Comparison of ENCODE assay signal across 8 cellular contexts in the genomic region with DNA sequence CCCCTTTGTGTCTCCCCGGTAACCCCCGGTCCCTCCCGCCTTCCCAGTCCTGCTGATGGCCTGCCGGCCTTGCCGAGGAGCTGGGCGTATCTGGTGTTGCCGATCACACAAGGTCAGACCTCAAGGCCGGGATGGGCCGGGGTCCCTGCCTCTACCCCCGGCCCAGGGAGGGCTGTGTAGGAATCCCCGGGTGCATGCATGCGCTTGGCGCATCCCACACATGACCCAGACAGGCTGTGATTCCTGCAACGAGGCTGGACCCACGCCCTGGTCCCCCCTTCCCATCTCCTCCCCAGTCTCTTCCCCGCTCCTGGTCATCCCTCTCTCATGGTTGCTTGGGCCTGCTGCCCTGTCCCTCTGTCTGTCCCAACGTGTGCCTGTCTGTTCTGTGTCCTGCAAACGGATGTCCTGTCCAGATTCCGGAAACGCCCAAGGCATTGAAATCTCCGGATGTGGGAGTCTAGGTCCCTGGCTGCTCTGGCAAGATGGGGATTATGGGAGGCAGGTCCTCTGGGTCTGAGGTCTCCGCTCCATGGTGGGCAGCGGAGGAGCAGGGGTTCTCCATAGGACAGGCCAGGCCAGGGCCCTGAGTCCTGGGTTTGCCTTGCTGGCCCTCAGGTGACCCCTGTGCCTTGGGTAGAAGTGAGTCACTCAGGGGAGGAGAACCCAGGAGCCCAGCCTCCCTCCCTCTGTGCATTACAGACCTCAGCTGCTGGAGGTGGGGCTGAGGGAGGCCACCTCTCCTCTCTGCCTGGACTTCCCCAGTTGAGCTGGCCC. TPM values are rescaled to one million over a fixed set of nuclear protein-coding genes. Genes with fewer than 3 reads are reported as not detected.
DNase-seq lines count a peak whose midpoint lies in the region; ATAC-seq and TF ChIP-seq lines count a peak whose summit lies in the region.

No MANE protein-coding gene starts in this region.

- no peak for TF ChIP-seq CTCF in CD8-positive, alpha-beta T cell (IDR thresholded peaks at IDR 0.05)

- H3K27me3 ChIP-seq in CD8-positive, alpha-beta T cell (ENCODE audit: insufficient read depth, low read length): no peaks in the 10 kb centered on the region
- no peaks in the 10 kb centered on the region for H3K27me3 ChIP-seq in rectal smooth muscle tissue (ENCODE audit: control insufficient read depth, insufficient read depth, low read length)

- peaks cover 12% of the 10 kb centered on the region for H3K36me3 Mint-ChIP-seq in CD8-positive, alpha-beta T cell
- peaks cover 5% of the 10 kb centered on the region for H3K36me3 Mint-ChIP-seq in activated naive CD4-positive, alpha-beta T cell treated with anti-CD3 and anti-CD28 coated beads for 36 hours (ENCODE audit: low read depth)

- no peaks in the 10 kb centered on the region for H3K9me3 Mint-ChIP-seq in CD8-positive, alpha-beta T cell
- no peaks in the 10 kb centered on the region for H3K9me3 Mint-ChIP-seq in activated naive CD4-positive, alpha-beta T cell treated with anti-CD3 and anti-CD28 coated beads for 36 hours

- peak in 3 of 7 experiments; percentile 36 to 52 (median 49) for DNase-seq in CD8-positive, alpha-beta T cell
- DNase-seq in M059J (ENCODE audit: low read depth): peak; percentile 86
- DNase-seq in activated naive CD4-positive, alpha-beta T cell treated with anti-CD3 and anti-CD28 coated beads for 36 hours: peak; percentile 78
- DNase-seq in Right ventricle myocardium inferior (ENCODE audit: missing footprints): peak; percentile 73
- DNase-seq in GM19238 (ENCODE audit: insufficient read length, low spot score): no peak
- DNase-seq in middle frontal gyrus (ENCODE audit: extremely low spot score, low spot score): no peak

- H3K27ac Mint-ChIP-seq in CD8-positive, alpha-beta T cell: peak overlapping the region; percentile 90
- H3K27ac Mint-ChIP-seq in activated naive CD4-positive, alpha-beta T cell treated with anti-CD3 and anti-CD28 coated beads for 36 hours: peak overlapping the region; percentile 79

- intact Hi-C loops in CD8-positive, alpha-beta T cell (cut with DNase I, micrococcal nuclease): no loop called here
- intact Hi-C loops in activated naive CD4-positive, alpha-beta T cell treated with anti-CD3 and anti-CD28 coated beads for 36 hours (cut with micrococcal nuclease): no loop called here
- intact Hi-C loops in Right ventricle myocardium inferior (cut with DNase I): no loop called here

- no peaks in the 10 kb centered on the region for H3K27me3 Mint-ChIP-seq in CD8-positive, alpha-beta T cell (ENCODE audit: low read depth)
- H3K27me3 Mint-ChIP-seq in activated naive CD4-positive, alpha-beta T cell treated with anti-CD3 and anti-CD28 coated beads for 36 hours (ENCODE audit: low read depth): no peaks in the 10 kb centered on the region

- H3K36me3 ChIP-seq in CD8-positive, alpha-beta T cell (ENCODE audit: insufficient read depth, low read length): no peaks in the 10 kb centered on the region
- no peaks in the 10 kb centered on the region for H3K36me3 ChIP-seq in rectal smooth muscle tissue (ENCODE audit: control insufficient read depth, insufficient read depth, low read length)

- H3K9me3 ChIP-seq in CD8-positive, alpha-beta T cell (ENCODE audit: low read length): no peaks in the 10 kb centered on the region

- CTCF ChIA-PET in CD8-positive, alpha-beta T cell (lab: Charles Lee): interaction anchor here (0.5 to 2.0 kb wide), 4 partner anchors 24 to 297 kb away, joined by 3 to 7 read pairs (median 4); no protein-coding TSS in a partner anchor
- CTCF ChIA-PET in activated naive CD4-positive, alpha-beta T cell treated with anti-CD3 and anti-CD28 coated beads for 36 hours (lab: Charles Lee): interaction anchor here (0.6 to 1.2 kb wide), 3 partner anchors 43 to 653 kb away, joined by 4 to 7 read pairs (median 4); no protein-coding TSS in a partner anchor

- H3K4me1 Mint-ChIP-seq in CD8-positive, alpha-beta T cell (ENCODE audit: low read depth): peaks cover 52% of the 10 kb centered on the region
- H3K4me1 Mint-ChIP-seq in activated naive CD4-positive, alpha-beta T cell treated with anti-CD3 and anti-CD28 coated beads for 36 hours (ENCODE audit: low read depth): peaks cover 47% of the 10 kb centered on the region

- peak overlapping the region; percentile 78 for H3K4me3 Mint-ChIP-seq in CD8-positive, alpha-beta T cell
- peak overlapping the region; percentile 72 for H3K4me3 Mint-ChIP-seq in activated naive CD4-positive, alpha-beta T cell treated with anti-CD3 and anti-CD28 coated beads for 36 hours

- POLR2A ChIA-PET in CD8-positive, alpha-beta T cell (lab: Charles Lee): interaction anchor here (0.6 kb wide), 1 partner anchor 302 kb away, joined by 3 read pairs; no protein-coding TSS in a partner anchor

- H3K4me1 ChIP-seq in CD8-positive, alpha-beta T cell (ENCODE audit: insufficient read depth, low read length): peaks cover 61% of the 10 kb centered on the region
- H3K4me1 ChIP-seq in rectal smooth muscle tissue (ENCODE audit: control insufficient read depth, insufficient read depth, low read length): peaks cover 13% of the 10 kb centered on the region

- peak overlapping the region; percentile 17 for H3K9ac ChIP-seq in rectal smooth muscle tissue (ENCODE audit: low read length)

- peak overlapping the region; percentile 83 for H3K4me3 ChIP-seq in CD8-positive, alpha-beta T cell (ENCODE audit: low read depth, low read length)
- peak overlapping the region; percentile 79 for H3K4me3 ChIP-seq in rectal smooth muscle tissue (ENCODE audit: low read length)

- ATAC-seq in CD8-positive, alpha-beta T cell: peak; percentile 21
- ATAC-seq in Right ventricle myocardium inferior (peak; percentile 65), HG03196 (IDR thresholded peaks at IDR 0.05; ENCODE audit: unreplicated experiment) (no peak)

- H3K27ac ChIP-seq in CD8-positive, alpha-beta T cell (ENCODE audit: low read depth, low read length): peak overlapping the region; percentile 68
- peak overlapping the region; percentile 75 for H3K27ac ChIP-seq in rectal smooth muscle tissue (ENCODE audit: low read depth, low read length)

RNA-seq across cellular contexts. Expression of gene PKN1, which starts 1.6 kb away (rescaled TPM):
- 100 to 1,000 TPM; 152 to 158 TPM for total RNA-seq in CD8-positive, alpha-beta T cell
- total RNA-seq in M059J (2014; rRNA removed; shearing (Covaris generic)): 28.2 and 51.6 TPM in 2 replicates
- 100 to 1,000 TPM; 159 to 164 TPM for total RNA-seq in activated naive CD4-positive, alpha-beta T cell treated with anti-CD3 and anti-CD28 coated beads for 36 hours
- total RNA-seq in Right ventricle myocardium inferior: 149 TPM

RNA-seq across cellular contexts. Expression of gene DDX39A, which starts 15.6 kb away (rescaled TPM):
- total RNA-seq in CD8-positive, alpha-beta T cell: 100 to 1,000 TPM; 342 to 372 TPM
- 56.1 and 65.3 TPM in 2 replicates for total RNA-seq in M059J (2014; rRNA removed; shearing (Covaris generic))
- total RNA-seq in activated naive CD4-positive, alpha-beta T cell treated with anti-CD3 and anti-CD28 coated beads for 36 hours: 100 to 1,000 TPM; 219 to 227 TPM
- 32.2 TPM for total RNA-seq in Right ventricle myocardium inferior

RNA-seq across cellular contexts. Expression of gene PTGER1, which starts 40.4 kb away (rescaled TPM):
- total RNA-seq in CD8-positive, alpha-beta T cell: under 1 TPM in 1 of 2 experiments, not detected in 1; 0.22 TPM
- total RNA-seq in M059J (2014; rRNA removed; shearing (Covaris generic)): 0.12 TPM in 1 of 2 replicates, not detected in the other
- not detected for total RNA-seq in activated naive CD4-positive, alpha-beta T cell treated with anti-CD3 and anti-CD28 coated beads for 36 hours
- total RNA-seq in Right ventricle myocardium inferior: not detected

RNA-seq across cellular contexts. Expression of gene ADGRE5, which starts 53.5 kb away (rescaled TPM):
- 100 to 1,000 TPM; 822 to 834 TPM for total RNA-seq in CD8-positive, alpha-beta T cell
- 13.0 and 13.8 TPM in 2 replicates for total RNA-seq in M059J (2014; rRNA removed; shearing (Covaris generic))
- total RNA-seq in activated naive CD4-positive, alpha-beta T cell treated with anti-CD3 and anti-CD28 coated beads for 36 hours: 100 to 1,000 TPM; 173 to 187 TPM
- total RNA-seq in Right ventricle myocardium inferior: 32.6 TPM

Comparison
In these comparisons a context has a peak if more than half of its experiments do, and no peak if none do; other contexts are left out.
1. DNase-seq: peak in M059J (single experiment), activated naive CD4-positive, alpha-beta T cell treated with anti-CD3 and anti-CD28 coated beads for 36 hours (single experiment) and Right ventricle myocardium inferior (single experiment); none in GM19238 (single experiment) and middle frontal gyrus (single experiment).